Comparison of ENCODE assay signal across 11 cellular contexts in genomic region chr1:32924881-32925344, GRCh38. TPM values are rescaled to one million over a fixed set of nuclear protein-coding genes. Genes with fewer than 3 reads are reported as not detected.
A peak's percentile ranks its signal among the peaks of the same experiment; 100 is the strongest.
DNase-seq lines count a peak whose midpoint lies in the region; ATAC-seq lines count a peak whose summit lies in the region.
"Had no signal": no experiment of that assay in that cellular context is flagged by ENCODE, and none has a peak within 500 bp of the region (broad histone marks: within the 10 kb centered on the region; RNA-seq: fewer than 3 reads in every experiment).

No MANE protein-coding gene starts in this region.

- intact Hi-C loops in sciatic nerve (cut with DNase I) = no loop called here

- peaks cover 45% of the 10 kb centered on the region for H3K27me3 Mint-ChIP-seq in activated naive CD8-positive, alpha-beta T cell

- no peaks in the 10 kb centered on the region for H3K36me3 ChIP-seq in iPS-20b (ENCODE audit: insufficient read depth, low read depth, low read length)
- H3K36me3 ChIP-seq: MG63 had no signal

- H3K27me3 ChIP-seq in iPS-20b (ENCODE audit: insufficient read depth, low read length) = peaks cover 75% of the 10 kb centered on the region
- H3K27me3 ChIP-seq: MG63 had no signal

- H3K4me3 Mint-ChIP-seq in activated naive CD8-positive, alpha-beta T cell = peak overlapping the region; percentile 63

- H3K36me3 Mint-ChIP-seq in activated naive CD8-positive, alpha-beta T cell = no peaks in the 10 kb centered on the region

- H3K4me1 ChIP-seq in iPS-20b (ENCODE audit: insufficient read depth, low read length) = peaks cover 7% of the 10 kb centered on the region; the same call in 1 of the 2 replicates

- H3K9me3 Mint-ChIP-seq in activated naive CD8-positive, alpha-beta T cell (ENCODE audit: low read depth) = no peaks in the 10 kb centered on the region

- DNase-seq in HT-29 (ENCODE audit: low spot score) = peak; percentile 58
- no peak for DNase-seq in sciatic nerve (ENCODE audit: low spot score)
- DNase-seq in NCI-H510A (lab: John Stamatoyannopoulos, UW) = no peak
- DNase-seq in globus pallidus (ENCODE audit: low spot score) = no peak
- no peak for DNase-seq in NCI-H2081 (lab: John Stamatoyannopoulos, UW)
- DNase-seq: GDM1, MG63 had no signal

- H3K27ac Mint-ChIP-seq in activated naive CD8-positive, alpha-beta T cell = no peak overlapping the region

- no peak overlapping the region for H3K9ac ChIP-seq in iPS-20b (ENCODE audit: low read depth, low read length)

- H3K27ac ChIP-seq in iPS-20b (ENCODE audit: low read length) = no peak overlapping the region

- no peaks in the 10 kb centered on the region for H3K9me3 ChIP-seq in iPS-20b (ENCODE audit: insufficient read depth, low read depth, low read length)
- H3K9me3 ChIP-seq: MG63 had no signal

- peaks cover 19% of the 10 kb centered on the region for H3K4me1 Mint-ChIP-seq in activated naive CD8-positive, alpha-beta T cell (ENCODE audit: low read depth)

- peak; percentile 69 for ATAC-seq in sciatic nerve
- ATAC-seq in GM21360 (IDR thresholded peaks at IDR 0.05; ENCODE audit: unreplicated experiment) = no peak

- H3K4me3 ChIP-seq in iPS-20b (ENCODE audit: low read length) = peak overlapping the region; percentile 67
- H3K4me3 ChIP-seq: lung, MG63 had no signal

RNA-seq across cellular contexts. Expression of gene TMEM54, which starts 23.7 kb away (rescaled TPM):
- total RNA-seq in HT-29 (2014; rRNA removed; shearing (Covaris generic)) = 789 and 818 TPM in 2 replicates
- total RNA-seq in sciatic nerve = 12.3 TPM

RNA-seq across cellular contexts. Expression of gene HPCA, which starts 38.6 kb away (rescaled TPM):
- 0.79 and 2.4 TPM in 2 replicates for total RNA-seq in HT-29 (2014; rRNA removed; shearing (Covaris generic))
- 0.27 TPM for total RNA-seq in sciatic nerve

RNA-seq across cellular contexts. Expression of gene RNF19B, which starts 39.7 kb away (rescaled TPM):
- 15.8 and 19.2 TPM in 2 replicates for total RNA-seq in HT-29 (2014; rRNA removed; shearing (Covaris generic))
- 33.3 TPM for total RNA-seq in sciatic nerve

RNA-seq across cellular contexts. Expression of gene FNDC5, which starts 54.2 kb away (rescaled TPM):
- not detected in 2 replicates for total RNA-seq in HT-29 (2014; rRNA removed; shearing (Covaris generic))
- total RNA-seq in sciatic nerve = 1.6 TPM

Comparison
In these comparisons a context has a peak if more than half of its experiments do, and no peak if none do; other contexts are left out.
1. RNA of gene TMEM54, which starts 23.7 kb away (total RNA-seq): 789 to 818 TPM in HT-29; 12.3 TPM in sciatic nerve (single experiment); every median in the first group is over 10 times any median in the second.